In the genomic region with DNA sequence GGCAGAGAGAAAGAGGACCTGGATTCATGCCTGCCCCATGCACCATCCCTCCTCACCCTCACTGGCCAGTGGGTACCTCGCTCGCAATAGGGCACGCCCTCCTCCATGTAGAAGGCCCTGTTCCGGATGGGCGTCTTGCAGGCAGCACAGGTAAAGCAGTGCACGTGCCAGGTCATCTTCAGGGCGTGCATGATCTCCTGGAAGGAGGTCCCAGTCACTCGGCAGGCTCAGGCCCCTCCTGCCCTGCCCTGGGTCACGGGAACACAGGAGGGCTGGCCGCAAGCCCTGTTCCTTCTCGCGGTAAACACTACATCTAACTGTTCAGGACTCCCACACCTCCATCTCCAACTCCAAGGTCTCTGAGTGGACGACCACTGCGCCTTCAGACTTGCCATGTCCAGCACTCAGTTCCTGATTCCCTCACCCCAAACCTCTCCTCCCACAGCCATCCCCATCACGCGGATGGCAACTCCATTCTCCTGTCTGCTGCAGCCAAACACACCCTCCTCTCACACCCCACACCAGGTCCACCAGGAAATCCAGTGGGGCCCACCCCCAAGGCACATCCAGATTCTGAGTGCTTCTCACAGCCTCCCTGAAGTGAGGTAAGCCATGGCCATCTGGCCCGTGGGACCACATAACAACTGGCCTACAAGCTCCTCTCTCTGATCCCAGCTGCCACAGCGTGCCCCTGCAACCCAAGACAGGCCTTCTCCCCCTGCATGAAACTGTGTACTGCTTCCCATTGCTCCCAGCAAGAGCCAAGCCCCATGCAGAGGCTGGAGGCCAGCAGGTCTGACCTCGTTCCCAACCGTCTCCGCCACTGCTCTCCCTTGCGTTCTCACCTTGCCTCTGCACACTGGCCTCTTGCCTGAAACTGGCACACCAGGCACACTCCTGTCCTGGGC, we compare ENCODE assay signal across 10 cellular contexts. TPM values are rescaled to one million over a fixed set of nuclear protein-coding genes. Genes with fewer than 3 reads are reported as not detected.
DNase-seq lines count a peak whose midpoint lies in the region; ATAC-seq, FAIRE-seq and TF ChIP-seq lines count a peak whose summit lies in the region.
"Had no signal": no experiment of that assay in that cellular context is flagged by ENCODE, and none has a peak within 500 bp of the region (broad histone marks: within the 10 kb centered on the region; RNA-seq: fewer than 3 reads in every experiment).

No MANE protein-coding gene starts in this region.

- H3K27ac Mint-ChIP-seq in HFFc6 = peak overlapping the region; percentile 75
- H3K27ac Mint-ChIP-seq: activated T-helper 2 cell treated with anti-CD3 and anti-CD28 coated beads, Interferon-gamma antibody, Interleukin-2, Interleukin-4, amounts not matched to agents 10 μg/mL and 5 μg/mL and 100 μg/mL, durations not matched to agents 14 hours and 24 hours and 36 hours; CD8-positive, alpha-beta T cell had no signal

- H3K9me3 Mint-ChIP-seq in HFFc6 = peaks cover 10% of the 10 kb centered on the region
- H3K9me3 Mint-ChIP-seq: activated T-helper 2 cell treated with anti-CD3 and anti-CD28 coated beads, Interferon-gamma antibody, Interleukin-2, Interleukin-4, amounts not matched to agents 10 μg/mL and 5 μg/mL and 100 μg/mL, durations not matched to agents 14 hours and 24 hours and 36 hours; CD8-positive, alpha-beta T cell had no signal

- no peak for FAIRE-seq in GM12878 (lab: Jason Lieb, UNC)

- no TSS peak for BruUV-seq in GM12878 (replicated peaks; lab: Mats Ljungman, UMichigan)

- POLR2A ChIA-PET in GM12878 (lab: Charles Lee) = no interaction called here

- peak; percentile 55 for TF ChIP-seq POLR2A in GM12878 (IDR thresholded peaks at IDR 0.05; ENCODE audit: low read depth, low read length)

- H3K27me3 Mint-ChIP-seq in HFFc6 (ENCODE audit: insufficient read depth) = peaks cover 44% of the 10 kb centered on the region

- no peaks in the 10 kb centered on the region for H3K79me2 ChIP-seq in GM12878 (ENCODE audit: control insufficient read depth, insufficient read depth, low read length)

- H3K4me1 Mint-ChIP-seq in HFFc6 (ENCODE audit: low read depth) = peaks cover 60% of the 10 kb centered on the region

- no peak overlapping the region for H3K27ac ChIP-seq in GM12878 (ENCODE audit: control insufficient read depth, insufficient read depth)
- peak overlapping the region; percentile 78 for H3K27ac ChIP-seq in psoas muscle
- H3K27ac ChIP-seq: VCaP had no signal

- H3K4me2 ChIP-seq in GM12878 (ENCODE audit: control insufficient read depth, insufficient read depth) = no peak overlapping the region

- RAD21 ChIA-PET in GM12878 (lab: Charles Lee; ENCODE audit: unreplicated experiment) = no interaction called here

- DNase-seq in HFFc6 (no peak), GM12878 (ENCODE audit: low read depth, low spot score) (no peak), psoas muscle (peak in 1 of 2 donors; percentile 78), epidermal melanocyte (ENCODE audit: insufficient read length, low spot score) (no peak)
- DNase-seq in stimulated activated CD4-positive, alpha-beta T cell treated with anti-CD3 and anti-CD28 coated beads, Interleukin-4, amount 100 ng/mL, for 1 hour = no peak
- DNase-seq: CD8-positive, alpha-beta T cell; cerebellar nuclear complex had no signal

- H2AFZ ChIP-seq in GM12878 (ENCODE audit: control insufficient read depth, low read depth, low read length) = no peak overlapping the region

- peaks cover 58% of the 10 kb centered on the region for H3K36me3 Mint-ChIP-seq in HFFc6 (ENCODE audit: low read depth)

- TF ChIP-seq CTCF in HFFc6 (IDR thresholded peaks at IDR 0.05) = no peak
- no peak for TF ChIP-seq CTCF in GM12878 (IDR thresholded peaks at IDR 0.05 in 2 of 3, conservative IDR thresholded peaks at IDR 0.05 in 1 of 3; ENCODE audit: control insufficient read depth in 2 of 3, extremely low read depth in 1 of 3, insufficient read depth in 1 of 3, low read depth in 3 of 3, low read length in 3 of 3)
- TF ChIP-seq CTCF in psoas muscle (IDR thresholded peaks at IDR 0.05) = no peak

- peaks cover 8% of the 10 kb centered on the region for H3K4me1 ChIP-seq in GM12878 (ENCODE audit: control insufficient read depth, insufficient read depth, low read length)
- H3K4me1 ChIP-seq in psoas muscle = peaks cover 36% of the 10 kb centered on the region

- no peak for TF ChIP-seq RAD21 in GM12878 (IDR thresholded peaks at IDR 0.05; ENCODE audit: insufficient read depth, low read depth, low read length)

- H3K4me3 ChIP-seq in GM12878 (no peak overlapping the region), psoas muscle (no peak overlapping the region)

- H3K27me3 ChIP-seq in GM12878 (replicated peaks in 1 of 2; ENCODE audit: control insufficient read depth in 2 of 2, insufficient read depth in 2 of 2, low read length in 1 of 2) (no peaks in the 10 kb centered on the region), psoas muscle (ENCODE audit: insufficient read depth in 3 of 3, low read length in 2 of 3) (no peaks in the 10 kb centered on the region)

- intact Hi-C loops in GM12878 (cut with micrococcal nuclease; ENCODE audit: unreplicated experiment) (no loop called here), psoas muscle (cut with DNase I) (no loop called here)

- H3K9me3 ChIP-seq in GM12878 (replicated peaks; ENCODE audit: control insufficient read depth, insufficient read depth, low read length) (no peaks in the 10 kb centered on the region), psoas muscle (no peaks in the 10 kb centered on the region)

- ATAC-seq in GM12878 (no peak), psoas muscle (peak; percentile 21 to 67 (median 62)), GM21515 (IDR thresholded peaks at IDR 0.05; ENCODE audit: unreplicated experiment) (no peak)
- ATAC-seq: CD8-positive, alpha-beta T cell had no signal

- SMC1A ChIA-PET in GM12878 (lab: Charles Lee; ENCODE audit: uncharacterized antibody, unreplicated experiment) = no interaction called here

- in situ Hi-C loops in GM12878 (cut with MboI) = no loop called here

- H3K36me3 ChIP-seq in GM12878 (ENCODE audit: control insufficient read depth in 2 of 2, insufficient read depth in 2 of 2, low read length in 1 of 2) = no peaks in the 10 kb centered on the region; a peak in 2 of 4 replicates
- H3K36me3 ChIP-seq in psoas muscle (ENCODE audit: insufficient read depth in 1 of 2, low read depth in 1 of 2) = peaks cover 0 to 61% of the 10 kb centered on the region in 2 donors

- no peak overlapping the region for H3K9ac ChIP-seq in GM12878 (ENCODE audit: control insufficient read depth, insufficient read depth, low read length)

- no peak for TF ChIP-seq EP300 in GM12878 (IDR thresholded peaks at IDR 0.05; ENCODE audit: borderline replicate concordance in 1 of 2, control insufficient read depth in 1 of 2, low read depth in 2 of 2, low read length in 2 of 2)

- no peaks in the 10 kb centered on the region for H4K20me1 ChIP-seq in GM12878 (ENCODE audit: control insufficient read depth, insufficient read depth)

- WGBS in GM12878 (ENCODE audit: insufficient coverage, insufficient replicate concordance, low lambda C conversion rate, missing lambda C conversion rate) = 80% methylated on average over 22 of the region's 22 CpGs
- WGBS in psoas muscle, 3 donors = 54 to 68% (median 57%) methylated on average over 22 of the region's 22 CpGs

- CTCF ChIA-PET in GM12878 (lab: Yijun Ruan, JAX) = interaction anchor here (1.1 kb wide), 1 partner anchor 8 kb away, joined by 3 read pairs; no protein-coding TSS in a partner anchor

- H3K4me3 Mint-ChIP-seq in HFFc6 = peak overlapping the region; percentile 49
- H3K4me3 Mint-ChIP-seq: CD8-positive, alpha-beta T cell had no signal

RNA-seq across cellular contexts. Expression of a gene that starts 10.8 kb away (rescaled TPM):
- total RNA-seq in HFFc6 (2021; fragmentation: NEBNext Ultra II Directional; extraction: Animal tissue kit (Norgen Biotek cat#: 25700)) = 100 to 1,000 TPM; 346 to 394 (median 358) TPM
- 33.1 and 35.4 TPM in 2 replicates for total RNA-seq in GM12878 (2013; cell fraction: nucleolus; rRNA removed)
- total RNA-seq in GM12878 (2014; rRNA removed) = 36.0 and 42.0 TPM in 2 replicates
- 16.8 and 19.2 TPM in 2 replicates for total RNA-seq in GM12878 (2014; rRNA removed; fragmentation: Illumina TruSeq; extraction: Trizol)
- 75.4 and 81.0 TPM in 2 replicates for total RNA-seq in GM12878 (2021)
- polyA plus RNA-seq in GM12878 (2011; ENCODE audit: low read depth) = 8.1 TPM
- 10.0 and 14.1 TPM in 2 replicates for polyA plus RNA-seq in GM12878 (2011; rRNA removed)
- polyA plus RNA-seq in GM12878 (2011; cell fraction: cytosol; rRNA removed) = 12.3 and 18.9 TPM in 2 replicates
- polyA plus RNA-seq in GM12878 (2011; cell fraction: nucleus; rRNA removed) = 53.4 and 220 TPM in 2 replicates
- 13.9 and 24.5 TPM in 2 replicates for polyA plus RNA-seq in GM12878 (2012)
- 3.2 and 15.9 TPM in 2 replicates for polyA plus RNA-seq in GM12878 (2014; fragmentation: Illumina TruSeq; extraction: Trizol)
- polyA plus RNA-seq in GM12878 (2014; fragmentation: Nextera tagmentation; extraction: Ambion mirVana) = under 1 TPM; 0.18 to 0.62 TPM
- polyA plus RNA-seq in GM12878 (2014; rRNA removed) = 49.0 and 58.5 TPM in 2 replicates
- polyA plus RNA-seq in GM12878 (2016; fragmentation: Nextera tagmentation; extraction: Ambion mirVana) = 10 to 100 TPM; 36.5 to 38.0 TPM
- 12.5 and 16.2 TPM in 2 replicates for polyA minus RNA-seq in GM12878 (2011; rRNA and poly(A)+ RNA removed)
- 13.1 and 13.9 TPM in 2 replicates for polyA minus RNA-seq in GM12878 (2011; cell fraction: cytosol; rRNA and poly(A)+ RNA removed)
- polyA minus RNA-seq in GM12878 (2011; cell fraction: nucleus; rRNA and poly(A)+ RNA removed) = 11.1 and 35.8 TPM in 2 replicates
- total RNA-seq in psoas muscle = 10 to 100 TPM; 17.7 to 28.4 (median 24.3) TPM
- polyA plus RNA-seq in psoas muscle = 10 to 100 TPM in 2 of 3 donors, 1 to 10 TPM in 1; 8.1 to 20.8 (median 20.1) TPM

RNA-seq across cellular contexts. Expression of a gene that starts 13.2 kb away (rescaled TPM):
- 100 to 1,000 TPM; 339 to 353 (median 343) TPM for total RNA-seq in HFFc6 (2021; fragmentation: NEBNext Ultra II Directional; extraction: Animal tissue kit (Norgen Biotek cat#: 25700))
- total RNA-seq in GM12878 (2013; cell fraction: nucleolus; rRNA removed) = 37.7 and 45.6 TPM in 2 replicates
- total RNA-seq in GM12878 (2014; rRNA removed) (15.5 and 18.2 TPM in 2 replicates), GM12878 (2014; rRNA removed; fragmentation: Illumina TruSeq; extraction: Trizol) (6.2 and 7.6 TPM in 2 replicates), GM12878 (2021) (30.3 and 36.6 TPM in 2 replicates), psoas muscle (100 to 1,000 TPM; 134 to 221 (median 161) TPM)
- 8.6 TPM for polyA plus RNA-seq in GM12878 (2011; ENCODE audit: low read depth)
- polyA plus RNA-seq in GM12878 (2011; rRNA removed) (10.2 and 23.1 TPM in 2 replicates), GM12878 (2014; fragmentation: Illumina TruSeq; extraction: Trizol) (1.1 and 5.1 TPM in 2 replicates), GM12878 (2014; fragmentation: Nextera tagmentation; extraction: Ambion mirVana) (1 to 10 TPM in 1 of 2 experiments, under 1 TPM in 1; 0.82 to 2.3 TPM), GM12878 (2014; rRNA removed) (33.3 and 47.9 TPM in 2 replicates), GM12878 (2016; fragmentation: Nextera tagmentation; extraction: Ambion mirVana) (10 to 100 TPM; 35.3 to 35.8 TPM), psoas muscle (100 to 1,000 TPM; 174 to 254 (median 221) TPM)
- 30.5 and 48.8 TPM in 2 replicates for polyA plus RNA-seq in GM12878 (2011; cell fraction: cytosol; rRNA removed)
- polyA plus RNA-seq in GM12878 (2011; cell fraction: nucleus; rRNA removed) = 173 and 211 TPM in 2 replicates
- polyA plus RNA-seq in GM12878 (2012) = 21.0 and 23.7 TPM in 2 replicates
- polyA minus RNA-seq in GM12878 (2011; rRNA and poly(A)+ RNA removed) = 15.1 and 21.8 TPM in 2 replicates
- 16.8 and 19.9 TPM in 2 replicates for polyA minus RNA-seq in GM12878 (2011; cell fraction: cytosol; rRNA and poly(A)+ RNA removed)
- 27.6 and 54.2 TPM in 2 replicates for polyA minus RNA-seq in GM12878 (2011; cell fraction: nucleus; rRNA and poly(A)+ RNA removed)

RNA-seq across cellular contexts. Expression of a gene that starts 25.4 kb away (rescaled TPM):
- 1 to 10 TPM; 1.1 to 2.6 (median 1.3) TPM for total RNA-seq in HFFc6 (2021; fragmentation: NEBNext Ultra II Directional; extraction: Animal tissue kit (Norgen Biotek cat#: 25700))
- 146 and 175 TPM in 2 replicates for total RNA-seq in GM12878 (2013; cell fraction: nucleolus; rRNA removed)
- total RNA-seq in GM12878 (2014; rRNA removed) = 48.8 and 52.6 TPM in 2 replicates
- total RNA-seq in GM12878 (2014; rRNA removed; fragmentation: Illumina TruSeq; extraction: Trizol) = 16.4 and 17.7 TPM in 2 replicates
- total RNA-seq in GM12878 (2021) = 95.3 and 107 TPM in 2 replicates
- polyA plus RNA-seq in GM12878 (2011; ENCODE audit: low read depth) = 36.3 TPM
- 26.3 and 51.5 TPM in 2 replicates for polyA plus RNA-seq in GM12878 (2011; rRNA removed)
- polyA plus RNA-seq in GM12878 (2011; cell fraction: cytosol; rRNA removed) = 68.7 and 85.6 TPM in 2 replicates
- polyA plus RNA-seq in GM12878 (2011; cell fraction: nucleus; rRNA removed) = 247 and 263 TPM in 2 replicates
- 84.1 and 86.7 TPM in 2 replicates for polyA plus RNA-seq in GM12878 (2012)
- polyA plus RNA-seq in GM12878 (2014; fragmentation: Illumina TruSeq; extraction: Trizol) = 42.7 and 47.0 TPM in 2 replicates
- 1 to 10 TPM; 6.6 to 8.0 TPM for polyA plus RNA-seq in GM12878 (2014; fragmentation: Nextera tagmentation; extraction: Ambion mirVana)
- polyA plus RNA-seq in GM12878 (2014; rRNA removed) = 89.0 and 112 TPM in 2 replicates
- polyA plus RNA-seq in GM12878 (2016; fragmentation: Nextera tagmentation; extraction: Ambion mirVana) = 10 to 100 TPM; 53.7 to 68.5 TPM
- 19.3 and 39.3 TPM in 2 replicates for polyA minus RNA-seq in GM12878 (2011; rRNA and poly(A)+ RNA removed)
- polyA minus RNA-seq in GM12878 (2011; cell fraction: cytosol; rRNA and poly(A)+ RNA removed) = 25.3 and 28.3 TPM in 2 replicates
- polyA minus RNA-seq in GM12878 (2011; cell fraction: nucleus; rRNA and poly(A)+ RNA removed) = 35.3 and 49.6 TPM in 2 replicates
- total RNA-seq in psoas muscle = 1 to 10 TPM; 2.4 to 5.4 (median 3.1) TPM
- polyA plus RNA-seq in psoas muscle = 1 to 10 TPM in 2 of 3 donors, under 1 TPM in 1; 0.44 to 5.0 (median 3.8) TPM

RNA-seq across cellular contexts. Expression of a gene that starts 32.5 kb away (rescaled TPM):
- total RNA-seq in HFFc6 (2021; fragmentation: NEBNext Ultra II Directional; extraction: Animal tissue kit (Norgen Biotek cat#: 25700)) = 100 to 1,000 TPM in 3 of 6 experiments, 10 to 100 TPM in 3; 83.8 to 105 (median 98.5) TPM
- total RNA-seq in GM12878 (2013; cell fraction: nucleolus; rRNA removed) = 139 and 149 TPM in 2 replicates
- total RNA-seq in GM12878 (2014; rRNA removed) (184 and 215 TPM in 2 replicates), GM12878 (2014; rRNA removed; fragmentation: Illumina TruSeq; extraction: Trizol) (56.3 and 59.3 TPM in 2 replicates), GM12878 (2021) (136 and 149 TPM in 2 replicates), psoas muscle (10 to 100 TPM; 37.2 to 41.0 (median 40.2) TPM)
- polyA plus RNA-seq in GM12878 (2011; ENCODE audit: low read depth) = 86.4 TPM
- polyA plus RNA-seq in GM12878 (2011; rRNA removed) (83.0 and 114 TPM in 2 replicates), GM12878 (2014; fragmentation: Illumina TruSeq; extraction: Trizol) (36.1 and 59.5 TPM in 2 replicates), GM12878 (2014; fragmentation: Nextera tagmentation; extraction: Ambion mirVana) (10 to 100 TPM; 32.7 to 67.6 TPM), GM12878 (2014; rRNA removed) (176 and 216 TPM in 2 replicates), GM12878 (2016; fragmentation: Nextera tagmentation; extraction: Ambion mirVana) (100 to 1,000 TPM in 1 of 2 experiments, 10 to 100 TPM in 1; 85.9 to 101 TPM), psoas muscle (10 to 100 TPM; 45.6 to 71.6 (median 57.3) TPM)
- polyA plus RNA-seq in GM12878 (2011; cell fraction: cytosol; rRNA removed) = 164 and 232 TPM in 2 replicates
- 533 and 587 TPM in 2 replicates for polyA plus RNA-seq in GM12878 (2011; cell fraction: nucleus; rRNA removed)
- 160 and 166 TPM in 2 replicates for polyA plus RNA-seq in GM12878 (2012)
- polyA minus RNA-seq in GM12878 (2011; rRNA and poly(A)+ RNA removed) = 125 and 201 TPM in 2 replicates
- 40.6 and 85.2 TPM in 2 replicates for polyA minus RNA-seq in GM12878 (2011; cell fraction: cytosol; rRNA and poly(A)+ RNA removed)
- polyA minus RNA-seq in GM12878 (2011; cell fraction: nucleus; rRNA and poly(A)+ RNA removed) = 141 and 184 TPM in 2 replicates

RNA-seq across cellular contexts. Expression of a gene that starts 37.6 kb away (rescaled TPM):
- total RNA-seq in HFFc6 (2021; fragmentation: NEBNext Ultra II Directional; extraction: Animal tissue kit (Norgen Biotek cat#: 25700)) = 10 to 100 TPM in 4 of 6 experiments, 1 to 10 TPM in 2; 8.9 to 16.9 (median 10.4) TPM
- total RNA-seq in GM12878 (2013; cell fraction: nucleolus; rRNA removed) = 20.9 and 22.0 TPM in 2 replicates
- 12.0 and 15.3 TPM in 2 replicates for total RNA-seq in GM12878 (2014; rRNA removed)
- total RNA-seq in GM12878 (2014; rRNA removed; fragmentation: Illumina TruSeq; extraction: Trizol) = 0.40 and 0.60 TPM in 2 replicates
- 15.7 and 15.9 TPM in 2 replicates for total RNA-seq in GM12878 (2021)
- polyA plus RNA-seq in GM12878 (2011; ENCODE audit: low read depth) = 0.67 TPM
- 0.89 and 3.9 TPM in 2 replicates for polyA plus RNA-seq in GM12878 (2011; rRNA removed)
- 13.3 and 32.6 TPM in 2 replicates for polyA plus RNA-seq in GM12878 (2011; cell fraction: cytosol; rRNA removed)
- 26.2 and 34.2 TPM in 2 replicates for polyA plus RNA-seq in GM12878 (2011; cell fraction: nucleus; rRNA removed)
- 5.0 and 10.6 TPM in 2 replicates for polyA plus RNA-seq in GM12878 (2012)
- polyA plus RNA-seq in GM12878 (2014; fragmentation: Illumina TruSeq; extraction: Trizol) = 0.09 TPM in 1 of 2 replicates, not detected in the other
- not detected for polyA plus RNA-seq in GM12878 (2014; fragmentation: Nextera tagmentation; extraction: Ambion mirVana)
- polyA plus RNA-seq in GM12878 (2014; rRNA removed) = 18.8 and 21.0 TPM in 2 replicates
- polyA plus RNA-seq in GM12878 (2016; fragmentation: Nextera tagmentation; extraction: Ambion mirVana) = 1 to 10 TPM; 4.6 TPM
- polyA minus RNA-seq in GM12878 (2011; rRNA and poly(A)+ RNA removed) = 0.44 and 2.4 TPM in 2 replicates
- polyA minus RNA-seq in GM12878 (2011; cell fraction: cytosol; rRNA and poly(A)+ RNA removed) = 5.6 and 7.6 TPM in 2 replicates
- polyA minus RNA-seq in GM12878 (2011; cell fraction: nucleus; rRNA and poly(A)+ RNA removed) = 6.2 and 11.8 TPM in 2 replicates
- total RNA-seq in psoas muscle = 1 to 10 TPM in 3 of 4 donors, under 1 TPM in 1; 0.88 to 2.6 (median 1.8) TPM
- 1 to 10 TPM in 1 of 3 donors, under 1 TPM in 2; 0.39 to 3.8 (median 0.48) TPM for polyA plus RNA-seq in psoas muscle

Comparison
In these comparisons a context has a peak if more than half of its experiments do, and no peak if none do; other contexts are left out.
1. ATAC-seq: peak in psoas muscle (4 of 4); none in GM12878 (single experiment) and GM21515 (single experiment).
2. RNA of a gene that starts 10.8 kb away (total RNA-seq): 346 to 394 TPM in HFFc6; 16.8 to 81.0 TPM in GM12878 and 17.7 to 28.4 TPM in psoas muscle; every median in the first group is over 4 times any median in the second.